Comparison of ENCODE assay signal across 1 cellular context in genomic region chr4:113644398-113644797, GRCh38.
TF ChIP-seq lines count a peak whose summit lies in the region.

No MANE protein-coding gene starts in this region.

TF ChIP-seq in A549, 52 proteins besides CTCF, POLR2A, EP300 and RAD21 (continued from another document):
- TF ChIP-seq REST (IDR thresholded peaks at IDR 0.05) (no peak), HDAC2 (IDR thresholded peaks at IDR 0.05) (no peak), EHF (CRISPR knock-in tag; IDR thresholded peaks at IDR 0.05) (no peak)
